ENCODE assay signal across 1 cellular context in the genomic region with DNA sequence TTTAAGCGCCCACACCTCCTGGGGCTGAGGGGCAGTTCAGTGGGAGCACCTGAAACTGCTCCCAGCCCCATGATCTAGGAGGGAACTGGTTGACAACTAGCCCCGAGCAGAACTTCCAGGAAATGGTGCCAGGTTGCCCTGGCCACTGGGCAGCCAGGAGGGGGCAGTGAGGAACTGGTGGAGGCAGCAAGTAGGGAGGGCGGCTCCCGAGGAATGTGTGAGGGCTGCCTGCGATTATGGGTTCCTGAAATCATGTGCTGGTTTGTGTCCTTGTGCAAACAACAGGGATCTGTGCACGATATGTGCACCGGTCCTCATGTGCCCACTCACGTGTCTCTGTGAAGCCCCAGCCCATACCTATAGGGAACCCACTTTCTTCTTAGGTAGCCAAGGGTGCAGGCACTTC.
TF ChIP-seq lines count a peak whose summit lies in the region.

No MANE protein-coding gene starts in this region.

TF ChIP-seq in endothelial cell of umbilical vein, 7 proteins besides CTCF, POLR2A, EP300 and RAD21 (continued from another document):
- no peak for TF ChIP-seq JUN (IDR thresholded peaks at IDR 0.05; ENCODE audit: borderline replicate concordance, insufficient read depth, insufficient read length, low read depth)
